In the genomic region with DNA sequence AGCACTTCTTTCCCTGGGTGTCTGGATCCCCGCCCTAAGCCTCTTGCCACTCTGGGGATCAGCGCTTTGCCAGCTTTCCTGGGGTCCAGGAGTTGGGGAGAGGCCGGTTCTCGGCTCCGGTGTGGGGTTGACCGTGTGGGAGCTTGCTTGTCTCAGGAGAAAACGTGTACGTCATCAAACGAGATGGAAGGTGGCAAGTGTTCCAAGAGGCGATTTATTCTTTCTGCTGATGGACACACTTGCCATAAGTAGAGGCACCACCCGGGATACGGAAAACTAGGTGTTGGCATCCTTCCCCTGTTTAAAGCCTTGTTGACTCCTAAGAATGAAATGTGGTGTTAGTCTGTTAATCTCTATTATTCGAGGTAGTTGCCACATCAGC, we compare ENCODE assay signal across 8 cellular contexts. TPM values are rescaled to one million over a fixed set of nuclear protein-coding genes. Genes with fewer than 3 reads are reported as not detected.
A peak's percentile ranks its signal among the peaks of the same experiment; 100 is the strongest.
DNase-seq lines count a peak whose midpoint lies in the region; ATAC-seq and TF ChIP-seq lines count a peak whose summit lies in the region.

No MANE protein-coding gene starts in this region.

- H3K9me3 Mint-ChIP-seq in activated T-cell treated with anti-CD3 and anti-CD28 coated beads, Interleukin-2, amount 50 U/mL, for 4 hours = no peaks in the 10 kb centered on the region
- H3K9me3 Mint-ChIP-seq in neural progenitor cell = no peaks in the 10 kb centered on the region

- H3K4me3 Mint-ChIP-seq in activated T-cell treated with anti-CD3 and anti-CD28 coated beads, Interleukin-2, amount 50 U/mL, for 4 hours = peak overlapping the region; percentile 93
- H3K4me3 Mint-ChIP-seq in neural progenitor cell = peak overlapping the region; percentile 100

- H3K4me2 ChIP-seq in neural progenitor cell = peak overlapping the region; percentile 97

- peaks cover 47% of the 10 kb centered on the region for H3F3A ChIP-seq in neural progenitor cell (ENCODE audit: low read depth)

- peak overlapping the region; percentile 87 for H3K4me3 ChIP-seq in neural progenitor cell

- H3K27ac Mint-ChIP-seq in neural progenitor cell = peak overlapping the region; percentile 99

- TF ChIP-seq CTCF in neural progenitor cell (IDR thresholded peaks at IDR 0.05) = no peak

- H3K9me3 ChIP-seq in neural progenitor cell (ENCODE audit: low read depth) = no peaks in the 10 kb centered on the region

- ATAC-seq in activated T-cell treated with anti-CD3 and anti-CD28 coated beads, Interleukin-2, amount 50 U/mL, for 4 hours = peak; percentile 9 to 16
- ATAC-seq in GM21360 (IDR thresholded peaks at IDR 0.05; ENCODE audit: unreplicated experiment) = no peak
- ATAC-seq in HG03342 (IDR thresholded peaks at IDR 0.05; ENCODE audit: unreplicated experiment) = no peak
- no peak for ATAC-seq in HG02678 (IDR thresholded peaks at IDR 0.05; ENCODE audit: unreplicated experiment)

- no peak for DNase-seq in activated T-cell treated with anti-CD3 and anti-CD28 coated beads, Interleukin-2, amount 50 U/mL, for 4 hours
- DNase-seq in activated T-cell treated with anti-CD3 and anti-CD28 coated beads for 4 hours (no peak), NCI-H2227 treated with DMSO at 0.1 percent for 48 hours (lab: John Stamatoyannopoulos, UW) (peak; percentile 68), ecto neural progenitor cell (ENCODE audit: low spot score) (peak; percentile 76), neural progenitor cell (ENCODE audit: low spot score) (peak; percentile 61)

- peak overlapping the region; percentile 93 for H3K27ac ChIP-seq in neural progenitor cell

- H3K36me3 Mint-ChIP-seq in activated T-cell treated with anti-CD3 and anti-CD28 coated beads, Interleukin-2, amount 50 U/mL, for 4 hours (ENCODE audit: insufficient read depth) = peaks cover 39% of the 10 kb centered on the region
- peaks cover 17% of the 10 kb centered on the region for H3K36me3 Mint-ChIP-seq in neural progenitor cell

- peaks cover 14% of the 10 kb centered on the region for H3K36me3 ChIP-seq in neural progenitor cell

- H3K27me3 Mint-ChIP-seq in activated T-cell treated with anti-CD3 and anti-CD28 coated beads, Interleukin-2, amount 50 U/mL, for 4 hours (ENCODE audit: low read depth) = no peaks in the 10 kb centered on the region
- peaks cover 2% of the 10 kb centered on the region for H3K27me3 Mint-ChIP-seq in neural progenitor cell (ENCODE audit: insufficient read depth, low read depth)

- peaks cover 42% of the 10 kb centered on the region for H4K20me1 ChIP-seq in neural progenitor cell (ENCODE audit: low read depth)

- peaks cover 89% of the 10 kb centered on the region for H3K79me2 ChIP-seq in neural progenitor cell (ENCODE audit: low read depth)

- H2AFZ ChIP-seq in neural progenitor cell (replicated peaks) = peak overlapping the region; percentile 99

- peaks cover 33% of the 10 kb centered on the region for H3K4me1 Mint-ChIP-seq in activated T-cell treated with anti-CD3 and anti-CD28 coated beads, Interleukin-2, amount 50 U/mL, for 4 hours (ENCODE audit: low read depth)
- peaks cover 26% of the 10 kb centered on the region for H3K4me1 Mint-ChIP-seq in neural progenitor cell

- peak overlapping the region; percentile 96 for H3K9ac ChIP-seq in neural progenitor cell

- H3K4me1 ChIP-seq in neural progenitor cell = peaks cover 17% of the 10 kb centered on the region

- no peaks in the 10 kb centered on the region for H3K27me3 ChIP-seq in neural progenitor cell

RNA-seq across cellular contexts. Expression of a gene that starts 0.3 kb away (rescaled TPM):
- total RNA-seq in activated T-cell treated with anti-CD3 and anti-CD28 coated beads, Interleukin-2, amount 50 U/mL, for 4 hours = 10 to 100 TPM; 32.5 to 35.0 (median 32.8) TPM
- total RNA-seq in neural progenitor cell (ENCODE audit: low replicate concordance) = 45.2 and 89.5 TPM in 2 replicates

RNA-seq across cellular contexts. Expression of a gene that starts 0.8 kb away (rescaled TPM):
- total RNA-seq in activated T-cell treated with anti-CD3 and anti-CD28 coated beads, Interleukin-2, amount 50 U/mL, for 4 hours = 1,000 to 10,000 TPM; 4,816 to 5,229 (median 5,007) TPM
- 7,725 and 7,728 TPM in 2 replicates for total RNA-seq in neural progenitor cell (ENCODE audit: low replicate concordance)

RNA-seq across cellular contexts. Expression of a gene that starts 7.9 kb away (rescaled TPM):
- 10 to 100 TPM; 45.2 to 59.9 (median 53.3) TPM for total RNA-seq in activated T-cell treated with anti-CD3 and anti-CD28 coated beads, Interleukin-2, amount 50 U/mL, for 4 hours
- total RNA-seq in neural progenitor cell (ENCODE audit: low replicate concordance) = 26.2 and 32.7 TPM in 2 replicates

Comparison
In these comparisons a context has a peak if more than half of its experiments do, and no peak if none do; other contexts are left out.
1. ATAC-seq: peak in activated T-cell treated with anti-CD3 and anti-CD28 coated beads, Interleukin-2, amount 50 U/mL, for 4 hours (2 of 2); none in GM21360 (single experiment), HG03342 (single experiment) and HG02678 (single experiment).
2. DNase-seq: peak in NCI-H2227 treated with DMSO at 0.1 percent for 48 hours (single experiment), ecto neural progenitor cell (single experiment) and neural progenitor cell (single experiment); none in activated T-cell treated with anti-CD3 and anti-CD28 coated beads, Interleukin-2, amount 50 U/mL, for 4 hours (single experiment) and activated T-cell treated with anti-CD3 and anti-CD28 coated beads for 4 hours (single experiment).